8 cellular contexts compared by ENCODE assay signal in genomic region chr3:27681249-27681748, GRCh38. TPM values are rescaled to one million over a fixed set of nuclear protein-coding genes. Genes with fewer than 3 reads are reported as not detected.
DNase-seq lines count a peak whose midpoint lies in the region; TF ChIP-seq lines count a peak whose summit lies in the region.

No MANE protein-coding gene starts in this region.

- TF ChIP-seq CTCF in GM10248 (IDR thresholded peaks at IDR 0.05; ENCODE audit: control extremely low read depth, extremely low read depth, low read depth, missing control alignments) (peak; percentile 55), HFF-Myc (IDR thresholded peaks at IDR 0.05; ENCODE audit: low read depth, low read length, missing control alignments) (peak; percentile 50), Loucy (conservative IDR thresholded peaks at IDR 0.05; ENCODE audit: low read length) (peak; percentile 84), colonic mucosa (IDR thresholded peaks at IDR 0.05) (peak; percentile 63), testis (IDR thresholded peaks at IDR 0.05) (peak; percentile 47 to 79 (median 63))

- peak overlapping the region; percentile 96 for H2AFZ ChIP-seq in Loucy (ENCODE audit: low read length)

- no peak overlapping the region for H3K4me3 ChIP-seq in HFF-Myc (replicated peaks; ENCODE audit: low read depth, low read length)
- H3K4me3 ChIP-seq in Loucy (ENCODE audit: low read length, poor library complexity, severe bottlenecking) = peak overlapping the region; percentile 4
- H3K4me3 ChIP-seq in colonic mucosa = no peak overlapping the region
- H3K4me3 ChIP-seq in testis = no peak overlapping the region

- no peaks in the 10 kb centered on the region for H4K20me1 ChIP-seq in Loucy (ENCODE audit: insufficient read depth, low read length, poor library complexity, severe bottlenecking)

- CTCF ChIA-PET in GM10248 (lab: Yijun Ruan, JAX) = interaction anchor here (0.6 to 3.8 kb wide), 45 partner anchors 8 to 658 kb away, joined by 3 to 37 read pairs (median 4); partner anchors contain the start of gene NEK10

- in situ Hi-C loops in ACHN (cut with HindIII; ENCODE audit: low pct_ligation_motif_present, low pct_unique_long_range_greater_than_20kb, low sequenced_read_pairs) = no loop called here

- H3K9me2 ChIP-seq in Loucy (replicated peaks; ENCODE audit: low read depth, low read length) = no peaks in the 10 kb centered on the region

- POLR2A ChIA-PET in GM10248 (lab: Yijun Ruan, JAX) = no interaction called here

- peak overlapping the region; percentile 34 for H3K4me2 ChIP-seq in Loucy (ENCODE audit: low read depth, low read length, poor library complexity, severe bottlenecking)

- no peak overlapping the region for H3K27ac ChIP-seq in colonic mucosa
- peak overlapping the region in 1 of 2 donors; percentile 76 for H3K27ac ChIP-seq in testis

- no peaks in the 10 kb centered on the region for H3F3A ChIP-seq in Loucy (ENCODE audit: low read depth)

- H3K36me3 ChIP-seq in Loucy (ENCODE audit: insufficient read depth, low read length) = no peaks in the 10 kb centered on the region
- no peaks in the 10 kb centered on the region for H3K36me3 ChIP-seq in colonic mucosa
- H3K36me3 ChIP-seq in testis (ENCODE audit: low read depth, missing control alignments) = no peaks in the 10 kb centered on the region

- intact Hi-C loops in colonic mucosa (cut with DNase I) (loop anchor here (2.0 to 10.0 kb wide), 2 partner anchors 366 to 546 kb away; no protein-coding TSS in a partner anchor), testis (cut with DNase I; ENCODE audit: low total_unique reads) (no loop called here)

- DNase-seq in ACHN (peak; percentile 67), GM10248 (ENCODE audit: extremely low spot score) (peak; percentile 65), HFF-Myc (ENCODE audit: extremely low read depth, low read depth) (peak; percentile 44), SKM-1 (lab: John Stamatoyannopoulos, UW; ENCODE audit: unreplicated experiment) (peak; percentile 74), colonic mucosa (no peak), left kidney (ENCODE audit: low read depth, low spot score) (peak; percentile 87), testis (no peak)

- no peaks in the 10 kb centered on the region for H3K79me2 ChIP-seq in Loucy (ENCODE audit: insufficient read depth, low read length)

- WGBS in testis, 2 donors = 14 to 18% methylated on average over 6 of the region's 6 CpGs

- H3K9me3 ChIP-seq in Loucy (ENCODE audit: insufficient read depth, low read depth, low read length) = no peaks in the 10 kb centered on the region
- no peaks in the 10 kb centered on the region for H3K9me3 ChIP-seq in colonic mucosa
- H3K9me3 ChIP-seq in testis = no peaks in the 10 kb centered on the region

- no peak overlapping the region for H3K9ac ChIP-seq in Loucy (ENCODE audit: low read depth, low read length, poor library complexity, severe bottlenecking)
- H3K9ac ChIP-seq in colonic mucosa (ENCODE audit: low read depth in 2 of 2, low read length in 2 of 2) = peak overlapping the region in 1 of 2 donors; percentile 1

- H3K27me3 ChIP-seq in Loucy (ENCODE audit: insufficient read depth, low read length, poor library complexity, severe bottlenecking) = no peaks in the 10 kb centered on the region
- H3K27me3 ChIP-seq in colonic mucosa = no peaks in the 10 kb centered on the region
- H3K27me3 ChIP-seq in testis = no peaks in the 10 kb centered on the region

- no peak for TF ChIP-seq POLR2A in testis (IDR thresholded peaks at IDR 0.05)

- H3K4me1 ChIP-seq in Loucy (ENCODE audit: insufficient read depth, low read length, poor library complexity, severe bottlenecking) = peaks cover 8% of the 10 kb centered on the region
- H3K4me1 ChIP-seq in colonic mucosa = no peaks in the 10 kb centered on the region
- H3K4me1 ChIP-seq in testis = peaks cover 12% of the 10 kb centered on the region

RNA-seq across cellular contexts. Expression of gene EOMES, which starts 40.8 kb away (rescaled TPM):
- total RNA-seq in colonic mucosa (under 1 TPM in 1 of 2 donors, not detected in 1; 0.20 TPM), testis (under 1 TPM; 0.71 to 0.93 TPM)
- 0.84 TPM for polyA plus RNA-seq in testis (ENCODE audit: insufficient read depth, low read depth, low replicate concordance)

Comparison
In these comparisons a context has a peak if more than half of its experiments do, and no peak if none do; other contexts are left out.
1. DNase-seq: peak in ACHN (single experiment), GM10248 (single experiment), HFF-Myc (single experiment), SKM-1 (single experiment) and left kidney (single experiment); none in colonic mucosa (single experiment) and testis (single experiment).
2. Peak in every context shown above with its lines, with median percentiles within 50 percentile points of each other: CTCF ChIP-seq.